Comparison of ENCODE assay signal across 7 cellular contexts in genomic region chr2:57550912-57551311, GRCh38.
"Had no signal": no experiment of that assay in that cellular context is flagged by ENCODE, and none has a peak within 500 bp of the region (broad histone marks: within the 10 kb centered on the region; RNA-seq: fewer than 3 reads in every experiment).

No MANE protein-coding gene starts in this region.

- H3K9ac ChIP-seq: KMS-11 had no signal

- H3K4me2 ChIP-seq: KMS-11 had no signal

- H3K27ac ChIP-seq: HL-60, KMS-11 had no signal

- FAIRE-seq: HTR-8/SVneo had no signal

- DNase-seq: IMR-90, KBM-7, KG1 had no signal

- H3K27ac Mint-ChIP-seq: IgD-negative memory B cell had no signal

- H3K27me3 Mint-ChIP-seq: IgD-negative memory B cell had no signal
